ENCODE assay signal across 13 cellular contexts in the genomic region with DNA sequence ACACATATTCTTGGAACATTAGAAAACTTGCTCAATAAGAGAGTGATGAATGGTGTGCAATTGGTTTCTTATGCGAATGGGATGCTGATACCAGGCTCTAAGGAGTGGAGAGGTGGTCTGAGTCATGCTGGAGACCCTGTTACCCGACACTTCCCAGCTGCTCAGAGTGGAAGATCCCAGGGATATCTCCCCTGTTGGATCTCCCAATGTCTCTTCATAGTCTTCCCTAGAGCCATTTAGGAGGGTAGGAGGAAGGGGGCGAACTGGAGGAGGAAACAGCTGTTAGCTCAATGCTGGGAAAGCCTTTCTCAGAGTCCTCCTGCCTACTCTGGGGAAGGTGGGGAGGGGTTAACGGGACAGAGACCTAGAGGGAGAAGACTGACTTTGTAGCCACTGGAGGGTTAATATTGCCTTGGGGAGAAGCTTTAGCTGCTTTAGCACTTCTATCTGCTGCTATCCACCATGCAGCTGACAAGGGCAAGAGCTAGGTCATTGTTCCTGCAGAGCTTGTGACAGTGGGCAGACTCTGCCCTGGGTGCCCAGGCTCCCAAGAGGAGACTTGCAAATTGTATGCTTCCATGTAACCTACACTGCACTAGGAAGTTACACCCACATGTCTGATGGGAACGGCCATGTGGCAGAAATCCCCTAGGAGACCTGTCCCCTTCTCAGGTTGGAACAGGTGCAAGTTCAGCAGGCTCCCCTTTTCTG.
"Had no signal": no experiment of that assay in that cellular context is flagged by ENCODE, and none has a peak within 500 bp of the region (broad histone marks: within the 10 kb centered on the region; RNA-seq: fewer than 3 reads in every experiment).

No MANE protein-coding gene starts in this region.

- DNase-seq: activated CD4-positive, alpha-beta T cell treated with anti-CD3 and anti-CD28 coated beads, Interleukin-2, amount 50 U/mL, for 1 hour; activated CD8-positive, alpha-beta memory T cell treated with anti-CD3 and anti-CD28 coated beads for 24 hours; activated naive CD8-positive, alpha-beta T cell treated with anti-CD3 and anti-CD28 coated beads, Interleukin-2, amount 10 ng/mL, durations not matched to agents 7 days and 5 days; brain microvascular endothelial cell; cortex of kidney; effector CD8-positive, alpha-beta T cell; heart right ventricle; stimulated activated CD4-positive, alpha-beta T cell treated with anti-CD3 and anti-CD28 coated beads, Interleukin-2, amount 100 ng/mL, for 48 hours had no signal

- H3K4me3 ChIP-seq: heart right ventricle had no signal

- H3K27me3 ChIP-seq: brain microvascular endothelial cell had no signal

- FAIRE-seq: frontal cortex, keratinocyte had no signal

- H3K4me3 Mint-ChIP-seq: activated naive CD8-positive, alpha-beta T cell treated with anti-CD3 and anti-CD28 coated beads, Interleukin-2, amount 10 ng/mL, durations not matched to agents 7 days and 5 days; activated T-helper 1 cell treated with anti-CD3 and anti-CD28 coated beads, Interleukin-12 subunit alpha, Interleukin-12 subunit beta, Interleukin-2, Interleukin-4 antibody, amounts not matched to agents 30 ng/mL and 10 ng/mL and 1 ng/mL, durations not matched to agents 14 hours and 24 hours and 36 hours; stimulated activated memory B cell treated with anti-CD40 and anti-IgM and Interleukin-4, amounts not matched to agents 10 μg/mL and 1 μg/mL and 100 μg/mL, for 72 hours had no signal

- H3K27ac ChIP-seq: brain microvascular endothelial cell, heart right ventricle had no signal

- H3K36me3 ChIP-seq: brain microvascular endothelial cell, heart right ventricle had no signal

- H3K9me3 Mint-ChIP-seq: activated naive CD8-positive, alpha-beta T cell treated with anti-CD3 and anti-CD28 coated beads, Interleukin-2, amount 10 ng/mL, durations not matched to agents 7 days and 5 days; activated T-helper 1 cell treated with anti-CD3 and anti-CD28 coated beads, Interleukin-12 subunit alpha, Interleukin-12 subunit beta, Interleukin-2, Interleukin-4 antibody, amounts not matched to agents 30 ng/mL and 10 ng/mL and 1 ng/mL, durations not matched to agents 14 hours and 24 hours and 36 hours; stimulated activated memory B cell treated with anti-CD40 and anti-IgM and Interleukin-4, amounts not matched to agents 10 μg/mL and 1 μg/mL and 100 μg/mL, for 72 hours had no signal

- H3K9me3 ChIP-seq: heart right ventricle had no signal

- H3K36me3 Mint-ChIP-seq: stimulated activated memory B cell treated with anti-CD40 and anti-IgM and Interleukin-4, amounts not matched to agents 10 μg/mL and 1 μg/mL and 100 μg/mL, for 72 hours had no signal

- H3K27ac Mint-ChIP-seq: activated naive CD8-positive, alpha-beta T cell treated with anti-CD3 and anti-CD28 coated beads, Interleukin-2, amount 10 ng/mL, durations not matched to agents 7 days and 5 days; activated T-helper 1 cell treated with anti-CD3 and anti-CD28 coated beads, Interleukin-12 subunit alpha, Interleukin-12 subunit beta, Interleukin-2, Interleukin-4 antibody, amounts not matched to agents 30 ng/mL and 10 ng/mL and 1 ng/mL, durations not matched to agents 14 hours and 24 hours and 36 hours; stimulated activated memory B cell treated with anti-CD40 and anti-IgM and Interleukin-4, amounts not matched to agents 10 μg/mL and 1 μg/mL and 100 μg/mL, for 72 hours had no signal

- ATAC-seq: activated CD4-positive, CD25-positive, alpha-beta regulatory T cell treated with anti-CD3 and anti-CD28 coated beads, Interleukin-2, amount 50 U/mL, for 24 hours; stimulated activated memory B cell treated with anti-CD40 and anti-IgM and Interleukin-4, amounts not matched to agents 10 μg/mL and 1 μg/mL and 100 μg/mL, for 72 hours had no signal

- H3K4me1 Mint-ChIP-seq: activated naive CD8-positive, alpha-beta T cell treated with anti-CD3 and anti-CD28 coated beads, Interleukin-2, amount 10 ng/mL, durations not matched to agents 7 days and 5 days; stimulated activated memory B cell treated with anti-CD40 and anti-IgM and Interleukin-4, amounts not matched to agents 10 μg/mL and 1 μg/mL and 100 μg/mL, for 72 hours had no signal
